In the genomic region with DNA sequence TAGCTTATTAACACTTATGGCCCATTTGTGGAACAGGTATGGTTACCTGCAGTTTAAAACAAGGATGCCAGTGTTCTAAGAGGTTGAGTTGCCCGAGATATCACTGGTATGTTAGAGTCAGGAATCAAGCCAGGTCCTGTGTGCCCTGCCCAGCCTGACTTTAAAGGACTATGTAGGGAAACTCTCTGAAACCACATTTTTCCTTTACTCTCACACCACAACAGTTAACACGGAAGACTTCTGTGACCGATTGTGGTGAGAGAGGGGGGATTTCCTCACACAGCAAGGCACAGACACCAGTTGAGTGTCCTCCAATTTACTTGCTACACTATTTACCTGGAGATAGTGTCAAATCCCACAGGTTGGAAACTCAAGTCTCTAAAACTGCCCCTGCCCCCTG, we compare ENCODE assay signal across 12 cellular contexts. TPM values are rescaled to one million over a fixed set of nuclear protein-coding genes. Genes with fewer than 3 reads are reported as not detected.
A peak's percentile ranks its signal among the peaks of the same experiment; 100 is the strongest.
DNase-seq lines count a peak whose midpoint lies in the region; ATAC-seq and TF ChIP-seq lines count a peak whose summit lies in the region.
"Had no signal": no experiment of that assay in that cellular context is flagged by ENCODE, and none has a peak within 500 bp of the region (broad histone marks: within the 10 kb centered on the region; RNA-seq: fewer than 3 reads in every experiment).

No MANE protein-coding gene starts in this region.

- WGBS in tibial nerve, 2 donors: 71 to 79% methylated on average over 3 of the region's 3 CpGs

- H3K27me3 ChIP-seq in colonic mucosa (no peaks in the 10 kb centered on the region), upper lobe of right lung (no peaks in the 10 kb centered on the region), tibial nerve (no peaks in the 10 kb centered on the region)
- H3K27me3 ChIP-seq: gastroesophageal sphincter had no signal

- peak overlapping the region in 1 of 2 donors; percentile 49 for H3K9ac ChIP-seq in colonic mucosa (ENCODE audit: low read depth in 2 of 2, low read length in 2 of 2)

- no peak for DNase-seq in activated naive CD4-positive, alpha-beta T cell treated with anti-CD3 and anti-CD28 coated beads, Interleukin-2, amount 50 U/mL, for 72 hours (ENCODE audit: low spot score in 2 of 2)
- no peak for DNase-seq in activated naive CD4-positive, alpha-beta T cell (lab: John Stamatoyannopoulos, UW)
- DNase-seq in colonic mucosa: peak; percentile 28
- DNase-seq in upper lobe of right lung: no peak
- no peak for DNase-seq in tibial nerve (ENCODE audit: low spot score in 2 of 2)
- no peak for DNase-seq in Ammon's horn (ENCODE audit: low spot score)
- DNase-seq: H7, IMR-90, NCI-H446 had no signal

- no peaks in the 10 kb centered on the region for H3K9me3 ChIP-seq in colonic mucosa
- no peaks in the 10 kb centered on the region for H3K9me3 ChIP-seq in upper lobe of right lung
- H3K9me3 ChIP-seq in tibial nerve: peaks cover 0 to 6% (median 0%) of the 10 kb centered on the region in 4 donors

- H3K36me3 ChIP-seq in colonic mucosa: no peaks in the 10 kb centered on the region
- H3K36me3 ChIP-seq in upper lobe of right lung: no peaks in the 10 kb centered on the region
- no peaks in the 10 kb centered on the region for H3K36me3 ChIP-seq in tibial nerve
- H3K36me3 ChIP-seq: gastroesophageal sphincter had no signal

- peak; percentile 65 for ATAC-seq in activated naive CD4-positive, alpha-beta T cell treated with anti-CD3 and anti-CD28 coated beads, Interleukin-2, amount 50 U/mL, for 72 hours
- ATAC-seq in HG03460 (IDR thresholded peaks at IDR 0.05; ENCODE audit: unreplicated experiment) (peak; percentile 23), upper lobe of right lung (peak; percentile 68), GM21367 (IDR thresholded peaks at IDR 0.05; ENCODE audit: unreplicated experiment) (no peak)
- ATAC-seq: gastroesophageal sphincter had no signal

- no peak for TF ChIP-seq POLR2A in tibial nerve (IDR thresholded peaks at IDR 0.05)

- no peak for TF ChIP-seq CTCF in colonic mucosa (IDR thresholded peaks at IDR 0.05)
- no peak for TF ChIP-seq CTCF in upper lobe of right lung (IDR thresholded peaks at IDR 0.05)
- TF ChIP-seq CTCF in tibial nerve (IDR thresholded peaks at IDR 0.05): no peak

- no peak overlapping the region for H3K4me3 ChIP-seq in colonic mucosa
- no peak overlapping the region for H3K4me3 ChIP-seq in upper lobe of right lung
- H3K4me3 ChIP-seq in tibial nerve: no peak overlapping the region
- H3K4me3 ChIP-seq: gastroesophageal sphincter had no signal

- no peaks in the 10 kb centered on the region for H3K9me3 Mint-ChIP-seq in activated naive CD4-positive, alpha-beta T cell treated with anti-CD3 and anti-CD28 coated beads, Interleukin-2, amount 50 U/mL, for 72 hours

- no peak for TF ChIP-seq EP300 in tibial nerve (IDR thresholded peaks at IDR 0.05)

- intact Hi-C loops in colonic mucosa (cut with DNase I): no loop called here
- intact Hi-C loops in upper lobe of right lung (cut with DNase I): no loop called here

- H3K36me3 Mint-ChIP-seq in activated naive CD4-positive, alpha-beta T cell treated with anti-CD3 and anti-CD28 coated beads, Interleukin-2, amount 50 U/mL, for 72 hours: peaks cover 15 to 30% of the 10 kb centered on the region in 2 donors

- H3K27ac ChIP-seq in colonic mucosa (peak overlapping the region; percentile 57), upper lobe of right lung (no peak overlapping the region), tibial nerve (no peak overlapping the region)
- H3K27ac ChIP-seq: gastroesophageal sphincter had no signal

- H3K4me1 ChIP-seq in colonic mucosa (peaks cover 16% of the 10 kb centered on the region), upper lobe of right lung (peaks cover 13% of the 10 kb centered on the region), tibial nerve (peaks cover 0 to 16% (median 2%) of the 10 kb centered on the region in 4 donors)
- H3K4me1 ChIP-seq: gastroesophageal sphincter had no signal

- H3K27ac Mint-ChIP-seq in activated naive CD4-positive, alpha-beta T cell treated with anti-CD3 and anti-CD28 coated beads, Interleukin-2, amount 50 U/mL, for 72 hours: peak overlapping the region in 1 of 2 donors; percentile 80

RNA-seq across cellular contexts. Expression of a gene that starts 47.8 kb away (rescaled TPM):
- 10 to 100 TPM; 37.0 to 61.6 TPM for total RNA-seq in activated naive CD4-positive, alpha-beta T cell treated with anti-CD3 and anti-CD28 coated beads, Interleukin-2, amount 50 U/mL, for 72 hours
- total RNA-seq in colonic mucosa: 10 to 100 TPM; 39.6 to 69.0 TPM
- total RNA-seq in upper lobe of right lung: 14.7 TPM
- total RNA-seq in tibial nerve: 10 to 100 TPM; 29.7 to 36.0 (median 33.8) TPM
